8 cellular contexts compared by ENCODE assay signal in genomic region chr17:67246648-67247415, GRCh38. TPM values are rescaled to one million over a fixed set of nuclear protein-coding genes. Genes with fewer than 3 reads are reported as not detected.
A peak's percentile ranks its signal among the peaks of the same experiment; 100 is the strongest.
DNase-seq lines count a peak whose midpoint lies in the region; ATAC-seq and TF ChIP-seq lines count a peak whose summit lies in the region.

No MANE protein-coding gene starts in this region.

- peaks cover 22 to 28% (median 24%) of the 10 kb centered on the region in 3 donors for H3K4me1 Mint-ChIP-seq in IgD-negative memory B cell
- peaks cover 34% of the 10 kb centered on the region for H3K4me1 Mint-ChIP-seq in activated T-cell treated with anti-CD3 and anti-CD28 coated beads, Interleukin-2, amount 50 U/mL, for 4 hours (ENCODE audit: low read depth)

- intact Hi-C loops in head of caudate nucleus (cut with DNase I) (no loop called here), sciatic nerve (cut with DNase I) (no loop called here)

- H3K36me3 ChIP-seq in GM06990 (ENCODE audit: control insufficient read depth, insufficient read depth, low read length): no peaks in the 10 kb centered on the region; the same call in 1 of the 2 replicates

- DNase-seq in GM06990 (ENCODE audit: extremely low read depth, insufficient read length) (peak; percentile 62), head of caudate nucleus (peak in 40 of 42 donors; percentile 15 to 76 (median 45)), sciatic nerve (ENCODE audit: low spot score) (no peak), CD1c-positive myeloid dendritic cell (ENCODE audit: extremely low spot score) (no peak)
- DNase-seq in activated T-cell treated with anti-CD3 and anti-CD28 coated beads, Interleukin-2, amount 50 U/mL, for 4 hours: peak; percentile 25

- no peaks in the 10 kb centered on the region for H3K36me3 Mint-ChIP-seq in IgD-negative memory B cell
- H3K36me3 Mint-ChIP-seq in activated T-cell treated with anti-CD3 and anti-CD28 coated beads, Interleukin-2, amount 50 U/mL, for 4 hours (ENCODE audit: insufficient read depth): peaks cover 3% of the 10 kb centered on the region

- peak overlapping the region; percentile 46 to 68 (median 47) for H3K27ac Mint-ChIP-seq in IgD-negative memory B cell

- TF ChIP-seq CTCF in GM06990 (IDR thresholded peaks at IDR 0.05; ENCODE audit: insufficient read depth, low read length, poor library complexity, severe bottlenecking): no peak

- no peaks in the 10 kb centered on the region for H3K9me3 Mint-ChIP-seq in IgD-negative memory B cell
- no peaks in the 10 kb centered on the region for H3K9me3 Mint-ChIP-seq in activated T-cell treated with anti-CD3 and anti-CD28 coated beads, Interleukin-2, amount 50 U/mL, for 4 hours

- H3K4me3 ChIP-seq in GM06990 (replicated peaks; ENCODE audit: low read depth, low read length): 0 out of 2 replicates have a peak overlapping the region, but pooled peaks have one; percentile 95

- peaks cover 9% of the 10 kb centered on the region for H3K27me3 Mint-ChIP-seq in IgD-negative memory B cell
- no peaks in the 10 kb centered on the region for H3K27me3 Mint-ChIP-seq in activated T-cell treated with anti-CD3 and anti-CD28 coated beads, Interleukin-2, amount 50 U/mL, for 4 hours (ENCODE audit: low read depth)

- no peaks in the 10 kb centered on the region for H3K27me3 ChIP-seq in GM06990 (replicated peaks; ENCODE audit: control insufficient read depth, insufficient read depth, low read length)

- H3K4me3 Mint-ChIP-seq in IgD-negative memory B cell: peak overlapping the region; percentile 80 to 97 (median 90)
- peak overlapping the region; percentile 80 for H3K4me3 Mint-ChIP-seq in activated T-cell treated with anti-CD3 and anti-CD28 coated beads, Interleukin-2, amount 50 U/mL, for 4 hours

- ATAC-seq in GM21619 (IDR thresholded peaks at IDR 0.05; ENCODE audit: unreplicated experiment): peak; percentile 61
- ATAC-seq in activated T-cell treated with anti-CD3 and anti-CD28 coated beads, Interleukin-2, amount 50 U/mL, for 4 hours: peak in 1 of 2 donors; percentile 26
- peak; percentile 6 for ATAC-seq in sciatic nerve
- ATAC-seq in HG03025 (IDR thresholded peaks at IDR 0.05; ENCODE audit: low FRiP score, unreplicated experiment): no peak

RNA-seq across cellular contexts. Expression of gene HELZ, which starts 1.8 kb away (rescaled TPM):
- polyA plus RNA-seq in IgD-negative memory B cell: 42.7 TPM
- total RNA-seq in activated T-cell treated with anti-CD3 and anti-CD28 coated beads, Interleukin-2, amount 50 U/mL, for 4 hours: 10 to 100 TPM; 41.1 to 47.2 (median 46.6) TPM
- total RNA-seq in sciatic nerve: 86.0 TPM

Comparison
In these comparisons a context has a peak if more than half of its experiments do, and no peak if none do; other contexts are left out.
1. DNase-seq: peak in GM06990 (single experiment), activated T-cell treated with anti-CD3 and anti-CD28 coated beads, Interleukin-2, amount 50 U/mL, for 4 hours (single experiment) and head of caudate nucleus (40 of 42); none in sciatic nerve (single experiment) and CD1c-positive myeloid dendritic cell (single experiment).